In the genomic region with DNA sequence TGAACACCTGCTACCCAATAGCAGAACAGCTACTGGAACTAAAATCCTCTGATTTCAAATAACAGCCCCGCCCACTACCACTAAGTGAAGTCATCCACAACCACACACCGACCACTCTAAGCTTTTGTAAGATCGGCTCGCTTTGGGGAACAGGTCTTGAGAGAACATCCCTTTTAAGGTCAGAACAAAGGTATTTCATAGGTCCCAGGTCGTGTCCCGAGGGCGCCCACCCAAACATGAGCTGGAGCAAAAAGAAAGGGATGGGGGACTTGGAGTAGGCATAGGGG, we compare ENCODE assay signal across 1 cellular context.
A peak's percentile ranks its signal among the peaks of the same experiment; 100 is the strongest.
TF ChIP-seq lines count a peak whose summit lies in the region.

No MANE protein-coding gene starts in this region.

TF ChIP-seq in K562, 482 proteins besides CTCF, POLR2A, EP300 and RAD21 (continued from another document):
- TF ChIP-seq, protein P1, sequence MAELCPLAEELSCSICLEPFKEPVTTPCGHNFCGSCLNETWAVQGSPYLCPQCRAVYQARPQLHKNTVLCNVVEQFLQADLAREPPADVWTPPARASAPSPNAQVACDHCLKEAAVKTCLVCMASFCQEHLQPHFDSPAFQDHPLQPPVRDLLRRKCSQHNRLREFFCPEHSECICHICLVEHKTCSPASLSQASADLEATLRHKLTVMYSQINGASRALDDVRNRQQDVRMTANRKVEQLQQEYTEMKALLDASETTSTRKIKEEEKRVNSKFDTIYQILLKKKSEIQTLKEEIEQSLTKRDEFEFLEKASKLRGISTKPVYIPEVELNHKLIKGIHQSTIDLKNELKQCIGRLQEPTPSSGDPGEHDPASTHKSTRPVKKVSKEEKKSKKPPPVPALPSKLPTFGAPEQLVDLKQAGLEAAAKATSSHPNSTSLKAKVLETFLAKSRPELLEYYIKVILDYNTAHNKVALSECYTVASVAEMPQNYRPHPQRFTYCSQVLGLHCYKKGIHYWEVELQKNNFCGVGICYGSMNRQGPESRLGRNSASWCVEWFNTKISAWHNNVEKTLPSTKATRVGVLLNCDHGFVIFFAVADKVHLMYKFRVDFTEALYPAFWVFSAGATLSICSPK (IDR thresholded peaks at IDR 0.05; ENCODE audit: borderline replicate concordance): no peak
- TF ChIP-seq, protein P2, sequence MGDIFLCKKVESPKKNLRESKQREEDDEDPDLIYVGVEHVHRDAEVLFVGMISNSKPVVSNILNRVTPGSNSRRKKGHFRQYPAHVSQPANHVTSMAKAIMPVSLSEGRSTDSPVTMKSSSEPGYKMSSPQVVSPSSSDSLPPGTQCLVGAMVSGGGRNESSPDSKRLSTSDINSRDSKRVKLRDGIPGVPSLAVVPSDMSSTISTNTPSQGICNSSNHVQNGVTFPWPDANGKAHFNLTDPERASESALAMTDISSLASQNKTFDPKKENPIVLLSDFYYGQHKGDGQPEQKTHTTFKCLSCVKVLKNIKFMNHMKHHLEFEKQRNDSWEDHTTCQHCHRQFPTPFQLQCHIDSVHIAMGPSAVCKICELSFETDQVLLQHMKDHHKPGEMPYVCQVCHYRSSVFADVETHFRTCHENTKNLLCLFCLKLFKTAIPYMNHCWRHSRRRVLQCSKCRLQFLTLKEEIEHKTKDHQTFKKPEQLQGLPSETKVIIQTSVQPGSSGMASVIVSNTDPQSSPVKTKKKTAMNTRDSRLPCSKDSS (IDR thresholded peaks at IDR 0.05; ENCODE audit: low read depth, partially characterized antibody): no peak
- TF ChIP-seq, protein P3, sequence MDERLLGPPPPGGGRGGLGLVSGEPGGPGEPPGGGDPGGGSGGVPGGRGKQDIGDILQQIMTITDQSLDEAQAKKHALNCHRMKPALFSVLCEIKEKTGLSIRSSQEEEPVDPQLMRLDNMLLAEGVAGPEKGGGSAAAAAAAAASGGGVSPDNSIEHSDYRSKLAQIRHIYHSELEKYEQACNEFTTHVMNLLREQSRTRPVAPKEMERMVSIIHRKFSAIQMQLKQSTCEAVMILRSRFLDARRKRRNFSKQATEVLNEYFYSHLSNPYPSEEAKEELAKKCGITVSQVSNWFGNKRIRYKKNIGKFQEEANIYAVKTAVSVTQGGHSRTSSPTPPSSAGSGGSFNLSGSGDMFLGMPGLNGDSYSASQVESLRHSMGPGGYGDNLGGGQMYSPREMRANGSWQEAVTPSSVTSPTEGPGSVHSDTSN (CRISPR knock-in tag; IDR thresholded peaks at IDR 0.05; ENCODE audit: low read depth): no peak
- TF ChIP-seq, protein P3 (tag; conservative IDR thresholded peaks at IDR 0.05; ENCODE audit: low read depth): no peak
- TF ChIP-seq ZNF408 (CRISPR knock-in tag; IDR thresholded peaks at IDR 0.05; ENCODE audit: low read depth): no peak
- no peak for TF ChIP-seq FOXM1 (IDR thresholded peaks at IDR 0.05; ENCODE audit: low read depth)
- TF ChIP-seq FOXM1 (CRISPR knock-in tag; IDR thresholded peaks at IDR 0.05; ENCODE audit: low read depth): no peak
- TF ChIP-seq BRCA1 (IDR thresholded peaks at IDR 0.05): no peak
- TF ChIP-seq BRCA1 (CRISPR knock-in tag; IDR thresholded peaks at IDR 0.05): no peak
- TF ChIP-seq, protein P4, sequence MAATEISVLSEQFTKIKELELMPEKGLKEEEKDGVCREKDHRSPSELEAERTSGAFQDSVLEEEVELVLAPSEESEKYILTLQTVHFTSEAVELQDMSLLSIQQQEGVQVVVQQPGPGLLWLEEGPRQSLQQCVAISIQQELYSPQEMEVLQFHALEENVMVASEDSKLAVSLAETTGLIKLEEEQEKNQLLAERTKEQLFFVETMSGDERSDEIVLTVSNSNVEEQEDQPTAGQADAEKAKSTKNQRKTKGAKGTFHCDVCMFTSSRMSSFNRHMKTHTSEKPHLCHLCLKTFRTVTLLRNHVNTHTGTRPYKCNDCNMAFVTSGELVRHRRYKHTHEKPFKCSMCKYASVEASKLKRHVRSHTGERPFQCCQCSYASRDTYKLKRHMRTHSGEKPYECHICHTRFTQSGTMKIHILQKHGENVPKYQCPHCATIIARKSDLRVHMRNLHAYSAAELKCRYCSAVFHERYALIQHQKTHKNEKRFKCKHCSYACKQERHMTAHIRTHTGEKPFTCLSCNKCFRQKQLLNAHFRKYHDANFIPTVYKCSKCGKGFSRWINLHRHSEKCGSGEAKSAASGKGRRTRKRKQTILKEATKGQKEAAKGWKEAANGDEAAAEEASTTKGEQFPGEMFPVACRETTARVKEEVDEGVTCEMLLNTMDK (IDR thresholded peaks at IDR 0.05; ENCODE audit: borderline replicate concordance, insufficient read depth, low read depth, low read length, poor library complexity, severe bottlenecking): no peak
- TF ChIP-seq TEAD1 (CRISPR knock-in tag; IDR thresholded peaks at IDR 0.05): 0 out of 4 replicates have a peak, but pooled peaks of 1 of the 2 experiments have one; percentile 14
